10 cellular contexts compared by ENCODE assay signal in genomic region chr6:130933712-130934200, GRCh38.
DNase-seq lines count a peak whose midpoint lies in the region; ATAC-seq and TF ChIP-seq lines count a peak whose summit lies in the region.
"Had no signal": no experiment of that assay in that cellular context is flagged by ENCODE, and none has a peak within 500 bp of the region (broad histone marks: within the 10 kb centered on the region; RNA-seq: fewer than 3 reads in every experiment).

No MANE protein-coding gene starts in this region.

- no peak overlapping the region for H2AFZ ChIP-seq in osteoblast (ENCODE audit: low read length)

- ATAC-seq in gastroesophageal sphincter: peak; percentile 44

- no peaks in the 10 kb centered on the region for H3K27me3 ChIP-seq in gastroesophageal sphincter
- no peaks in the 10 kb centered on the region for H3K27me3 ChIP-seq in osteoblast (ENCODE audit: insufficient read depth, low read length)
- H3K27me3 ChIP-seq in uterus: no peaks in the 10 kb centered on the region
- H3K27me3 ChIP-seq: BLaER1 had no signal

- WGBS in gastroesophageal sphincter (ENCODE audit: low coverage in 1 of 2), 2 donors: 31 to 56% methylated on average over 1 to 6 of the region's 6 CpGs

- peaks cover under 1% of the 10 kb centered on the region for H4K20me1 ChIP-seq in osteoblast (ENCODE audit: insufficient read depth, low read length)
- H4K20me1 ChIP-seq: BLaER1 had no signal

- H3K4me1 ChIP-seq in gastroesophageal sphincter (peaks cover 0 to 58% (median 5%) of the 10 kb centered on the region in 3 donors), osteoblast (ENCODE audit: insufficient read depth, low read length) (peaks cover 46% of the 10 kb centered on the region), uterus (peaks cover 0 to 10% of the 10 kb centered on the region in 2 donors)
- H3K4me1 ChIP-seq: BLaER1 had no signal

- peak overlapping the region; percentile 55 for H3K4me2 ChIP-seq in osteoblast (ENCODE audit: insufficient read depth, low read length)
- H3K4me2 ChIP-seq: BLaER1 had no signal

- H3K36me3 ChIP-seq in gastroesophageal sphincter (no peaks in the 10 kb centered on the region), osteoblast (ENCODE audit: insufficient read depth, low read length) (no peaks in the 10 kb centered on the region), uterus (no peaks in the 10 kb centered on the region)

- peak overlapping the region; percentile 65 for H3K27ac ChIP-seq in C4-2B
- no peak overlapping the region for H3K27ac ChIP-seq in gastroesophageal sphincter
- no peak overlapping the region for H3K27ac ChIP-seq in osteoblast (ENCODE audit: low read depth, low read length)
- H3K27ac ChIP-seq in uterus: no peak overlapping the region
- H3K27ac ChIP-seq: BLaER1 had no signal

- H3K4me3 ChIP-seq in gastroesophageal sphincter (no peak overlapping the region), osteoblast (ENCODE audit: insufficient read depth, low read length) (no peak overlapping the region), uterus (no peak overlapping the region)
- H3K4me3 ChIP-seq: BLaER1, skin epidermis had no signal

- TF ChIP-seq POLR2A in gastroesophageal sphincter (IDR thresholded peaks at IDR 0.05) (no peak), uterus (IDR thresholded peaks at IDR 0.05) (no peak)

- peaks cover 20% of the 10 kb centered on the region for H3K79me2 ChIP-seq in osteoblast (ENCODE audit: insufficient read depth, low read length)

- peak; percentile 31 for DNase-seq in RPMI7951 (ENCODE audit: low read depth)
- DNase-seq in osteoblast (ENCODE audit: insufficient read length, low spot score, missing footprints): peak; percentile 21
- no peak for DNase-seq in NCI-H2196 treated with DMSO at 0.1 percent for 48 hours (lab: John Stamatoyannopoulos, UW; ENCODE audit: unreplicated experiment)
- no peak for DNase-seq in NCI-H524 (lab: John Stamatoyannopoulos, UW)
- no peak for DNase-seq in uterus
- DNase-seq in DMS 273 treated with DMSO at 0.1 percent for 48 hours (lab: John Stamatoyannopoulos, UW): no peak

- intact Hi-C loops in uterus (cut with DNase I; ENCODE audit: low total_unique reads): no loop called here

- no peak for TF ChIP-seq CTCF in C4-2B (conservative IDR thresholded peaks at IDR 0.05)
- TF ChIP-seq CTCF in gastroesophageal sphincter (IDR thresholded peaks at IDR 0.05): no peak
- TF ChIP-seq CTCF in osteoblast (IDR thresholded peaks at IDR 0.05; ENCODE audit: extremely low read depth, low read depth, low read length): no peak
- TF ChIP-seq CTCF in uterus (IDR thresholded peaks at IDR 0.05): no peak

- no peaks in the 10 kb centered on the region for H3K9me3 ChIP-seq in gastroesophageal sphincter
- H3K9me3 ChIP-seq in osteoblast (ENCODE audit: low read depth, low read length): no peaks in the 10 kb centered on the region
- no peaks in the 10 kb centered on the region for H3K9me3 ChIP-seq in uterus

- TF ChIP-seq EP300 in gastroesophageal sphincter (IDR thresholded peaks at IDR 0.05): no peak

Comparison
In these comparisons a context has a peak if more than half of its experiments do, and no peak if none do; other contexts are left out.
1. DNase-seq: peak in RPMI7951 (single experiment) and osteoblast (single experiment); none in NCI-H2196 treated with DMSO at 0.1 percent for 48 hours (single experiment), NCI-H524 (0 of 2), uterus (0 of 2) and DMS 273 treated with DMSO at 0.1 percent for 48 hours (single experiment).